16 cellular contexts compared by ENCODE assay signal in the genomic region with DNA sequence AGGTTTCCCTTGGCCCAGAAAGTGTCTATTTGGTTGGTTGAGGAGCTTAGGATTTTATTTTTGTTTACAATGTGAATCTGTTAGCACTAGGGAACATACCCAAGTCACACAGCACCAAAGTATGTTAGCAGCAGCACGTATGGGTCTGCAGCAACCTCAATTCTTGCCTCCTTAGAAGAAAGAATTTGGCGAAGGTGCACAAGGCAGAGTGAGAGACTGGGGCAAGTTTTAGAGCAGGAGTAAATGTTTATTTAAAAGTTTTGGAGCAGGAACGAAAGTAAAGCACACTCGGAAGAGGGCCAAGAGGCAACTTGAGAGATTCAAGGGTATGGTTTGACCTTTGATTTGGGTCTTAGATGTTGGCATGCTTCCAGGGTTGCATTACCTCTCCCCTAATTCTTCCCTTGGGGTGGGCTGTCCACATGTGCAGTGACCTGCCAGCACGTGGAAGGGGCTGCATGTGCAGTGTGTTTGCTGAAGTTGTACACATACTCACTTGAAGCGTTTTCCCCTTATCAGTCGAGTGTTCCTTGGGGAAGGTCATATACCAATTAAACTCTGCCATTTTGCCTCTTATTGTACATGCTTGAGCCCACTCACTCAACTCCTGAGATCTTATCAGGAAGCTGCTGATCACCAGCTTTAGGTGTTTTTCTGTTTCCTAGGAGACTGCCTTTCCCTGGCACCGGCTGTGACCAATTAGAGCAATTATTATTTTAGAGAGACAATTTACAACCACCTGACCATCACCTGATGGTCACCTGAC.
"Had no signal": no experiment of that assay in that cellular context is flagged by ENCODE, and none has a peak within 500 bp of the region (broad histone marks: within the 10 kb centered on the region; RNA-seq: fewer than 3 reads in every experiment).

No MANE protein-coding gene starts in this region.

- H3K9me3 ChIP-seq: breast epithelium, mucosa of descending colon, transverse colon had no signal

- DNase-seq: activated CD4-positive, alpha-beta memory T cell treated with anti-CD3 and anti-CD28 coated beads for 36 hours; activated CD4-positive, CD25-positive, alpha-beta regulatory T cell treated with anti-CD3 and anti-CD28 coated beads, Interleukin-2, amount 50 U/mL, for 72 hours; activated gamma-delta T cell treated with Interleukin-2 at 50 U/mL for 16 hours; activated T-cell treated with anti-CD3 and anti-CD28 coated beads, Interleukin-2, amount 50 U/mL, for 72 hours; aorta; endodermal cell; erythroblast; hippocampal formation; mammary epithelial cell; mucosa of descending colon; naive thymus-derived CD8-positive, alpha-beta T cell; stimulated activated naive B cell treated with anti-CD40 and anti-IgM and Interleukin-4, amounts not matched to agents 10 μg/mL and 1 μg/mL and 100 μg/mL, for 72 hours; transverse colon had no signal

- H3K27ac ChIP-seq: breast epithelium, right atrium auricular region, transverse colon had no signal

- H3K4me1 ChIP-seq: breast epithelium, right atrium auricular region had no signal

- H3K27me3 ChIP-seq: breast epithelium, right atrium auricular region, transverse colon had no signal

- H3K4me3 ChIP-seq: breast epithelium, mucosa of descending colon, right atrium auricular region, smooth muscle cell, transverse colon had no signal

- ATAC-seq: activated T-cell treated with anti-CD3 and anti-CD28 coated beads, Interleukin-2, amount 50 U/mL, for 72 hours; mucosa of descending colon; naive thymus-derived CD8-positive, alpha-beta T cell; stimulated activated naive B cell treated with anti-CD40 and anti-IgM and Interleukin-4, amounts not matched to agents 10 μg/mL and 1 μg/mL and 100 μg/mL, for 72 hours had no signal

- H3K4me2 ChIP-seq: smooth muscle cell had no signal

- H3K36me3 ChIP-seq: breast epithelium, right atrium auricular region, transverse colon had no signal
